In genomic region chr15:68404056-68404798, GRCh38 we compare ENCODE assay signal across 24 cellular contexts. TPM values are rescaled to one million over a fixed set of nuclear protein-coding genes. Genes with fewer than 3 reads are reported as not detected.
DNase-seq lines count a peak whose midpoint lies in the region; ATAC-seq, FAIRE-seq and TF ChIP-seq lines count a peak whose summit lies in the region.
"Had no signal": no experiment of that assay in that cellular context is flagged by ENCODE, and none has a peak within 500 bp of the region (broad histone marks: within the 10 kb centered on the region; RNA-seq: fewer than 3 reads in every experiment).

No MANE protein-coding gene starts in this region.

- CTCF ChIA-PET in K562 (lab: Yijun Ruan, JAX; ENCODE audit: low intra/inter-chr PET ratio), result no interaction called here

- no peaks in the 10 kb centered on the region for H3K9me1 ChIP-seq in K562 (ENCODE audit: control insufficient read depth, insufficient read depth, low read length)

- POLR2A ChIA-PET in K562 (lab: Yijun Ruan, JAX), result no interaction called here

- in situ Hi-C loops in K562 (cut with MboI), result loop anchor here (5.0 kb wide), 1 partner anchor 743 kb away; no protein-coding TSS in a partner anchor

- no peaks in the 10 kb centered on the region for H4K20me1 ChIP-seq in K562 (replicated peaks; ENCODE audit: control insufficient read depth, insufficient read depth, low read length)

- intact Hi-C loops in K562 (cut with micrococcal nuclease), result no loop called here
- intact Hi-C loops in tibial artery (cut with DNase I; ENCODE audit: low total_unique reads), result no loop called here

- no peak overlapping the region for H3K27ac ChIP-seq in K562 (ENCODE audit: extremely low read depth, low read depth, low read length)
- peak overlapping the region; percentile 0 to 8 for H3K27ac ChIP-seq in tibial artery
- H3K27ac ChIP-seq: body of pancreas, lower lobe of right lung had no signal

- H3K4me3 ChIP-seq in K562, result no peak overlapping the region
- H3K4me3 ChIP-seq in tibial artery, result no peak overlapping the region
- H3K4me3 ChIP-seq: body of pancreas, lower lobe of right lung had no signal

- DNase-seq in HTR-8/SVneo (ENCODE audit: insufficient read length, low spot score) (no peak), K562 (ENCODE audit: extremely low read depth in 1 of 4, low spot score in 3 of 4) (no peak), mesenteric fat pad (ENCODE audit: low spot score) (peak; percentile 37), tibial artery (peak; percentile 16 to 55), NAMALWA (ENCODE audit: low spot score) (no peak), GM19240 (ENCODE audit: insufficient read length, low spot score) (no peak)
- DNase-seq in activated CD4-positive, alpha-beta T cell treated with anti-CD3 and anti-CD28 coated beads for 1 hour, result no peak
- DNase-seq: activated CD8-positive, alpha-beta T cell treated with anti-CD3 and anti-CD28 coated beads for 36 hours; activated naive CD4-positive, alpha-beta T cell treated with Interleukin-2 at 50 U/mL for 16 hours; activated T-cell treated with anti-CD3 and anti-CD28 coated beads, Interleukin-2, amount 50 U/mL, for 1 hour; body of pancreas; C1 segment of cervical spinal cord; effector CD4-positive, alpha-beta T cell; Kasumi-1; lower lobe of right lung; MV-4-11; NCI-H510A; RPMI8226 had no signal

- no peak for ATAC-seq in K562
- ATAC-seq: activated CD4-positive, CD25-positive, alpha-beta regulatory T cell treated with anti-CD3 and anti-CD28 coated beads, Interleukin-2, amount 50 U/mL, for 24 hours; activated CD8-positive, alpha-beta T cell treated with anti-CD3 and anti-CD28 coated beads for 36 hours; body of pancreas; lower lobe of right lung; sciatic nerve; T-cell had no signal

- H3K4me1 ChIP-seq in K562 (replicated peaks in 1 of 2; ENCODE audit: control insufficient read depth in 2 of 2, insufficient read depth in 2 of 2, low read length in 2 of 2) (peaks cover 0 to 4% of the 10 kb centered on the region in 2 experiments; a peak in 2 of 5 replicates), tibial artery (peaks cover 0 to 32% (median 11%) of the 10 kb centered on the region in 4 donors)
- H3K4me1 ChIP-seq: body of pancreas, lower lobe of right lung had no signal

- no TSS peak for BruUV-seq in K562 (replicated peaks; lab: Mats Ljungman, UMichigan)

- no peaks in the 10 kb centered on the region for H3K79me2 ChIP-seq in K562 (ENCODE audit: control insufficient read depth, insufficient read depth, low read length)

- no peak overlapping the region for H3K9ac ChIP-seq in K562 (ENCODE audit: insufficient read depth in 1 of 2, low read depth in 2 of 2, low read length in 2 of 2)

- TF ChIP-seq CTCF in K562 (IDR thresholded peaks at IDR 0.05 in 2 of 3, conservative IDR thresholded peaks at IDR 0.05 in 1 of 3; ENCODE audit: insufficient read depth in 2 of 3, low read depth in 1 of 3, low read length in 3 of 3) (no peak), tibial artery (IDR thresholded peaks at IDR 0.05) (no peak)

- no peak overlapping the region for H2AFZ ChIP-seq in K562 (ENCODE audit: low read depth, low read length)

- H3K36me3 ChIP-seq in K562 (ENCODE audit: control insufficient read depth, insufficient read depth, low read length), result no peaks in the 10 kb centered on the region
- H3K36me3 ChIP-seq in tibial artery, result peaks cover 0 to 16% (median 7%) of the 10 kb centered on the region in 3 donors
- H3K36me3 ChIP-seq: lower lobe of right lung had no signal

- H3K27me3 ChIP-seq in K562 (ENCODE audit: control insufficient read depth in 2 of 2, insufficient read depth in 2 of 2, low read length in 2 of 2) (peaks cover 3 to 23% of the 10 kb centered on the region in 2 experiments; a peak in 4 of 5 replicates), tibial artery (no peaks in the 10 kb centered on the region)
- H3K27me3 ChIP-seq: body of pancreas had no signal

- no peak for TF ChIP-seq POLR2A in K562 (conservative IDR thresholded peaks at IDR 0.05)

- no peak overlapping the region for H3K4me2 ChIP-seq in K562 (ENCODE audit: insufficient read depth, low read length)

- WGBS in K562 (ENCODE audit: insufficient coverage, low coverage, missing lambda C conversion rate), result 4% methylated on average over 12 of the region's 12 CpGs

- H3K9me3 ChIP-seq in K562 (replicated peaks; ENCODE audit: control insufficient read depth, insufficient read depth, low read depth, low read length), result no peaks in the 10 kb centered on the region
- no peaks in the 10 kb centered on the region for H3K9me3 ChIP-seq in tibial artery
- H3K9me3 ChIP-seq: body of pancreas, Caco-2, lower lobe of right lung had no signal

- TF ChIP-seq RAD21 in K562 (CRISPR knock-in tag; conservative IDR thresholded peaks at IDR 0.05 in 1 of 2, IDR thresholded peaks at IDR 0.05 in 1 of 2), result no peak

- TF ChIP-seq EP300 in K562 (IDR thresholded peaks at IDR 0.05; ENCODE audit: low read length), result no peak

- FAIRE-seq in HTR-8/SVneo (lab: Jason Lieb, UNC) (peak; percentile 48), K562 (lab: Jason Lieb, UNC) (no peak)
- FAIRE-seq: islet of Langerhans had no signal

TF ChIP-seq in K562, 482 proteins besides CTCF, POLR2A, EP300 and RAD21:
- TF ChIP-seq ZFP36 (IDR thresholded peaks at IDR 0.05; ENCODE audit: low read depth, low read length, partially characterized antibody) (peak; percentile 52), BCOR (IDR thresholded peaks at IDR 0.05) (peak; percentile 35; the same call in 1 of the 2 replicates), CHD2 (IDR thresholded peaks at IDR 0.05; ENCODE audit: low read depth, low read length) (no peak), ZNF239 (CRISPR knock-in tag; IDR thresholded peaks at IDR 0.05) (no peak), NRF1 (conservative IDR thresholded peaks at IDR 0.05 in 1 of 2, IDR thresholded peaks at IDR 0.05 in 1 of 2) (no peak), RBM25 (IDR thresholded peaks at IDR 0.05; ENCODE audit: low read depth, low read length, severe bottlenecking) (peak; percentile 59)

RNA-seq across cellular contexts. Expression of gene ITGA11, which starts 27.7 kb away (rescaled TPM):
- total RNA-seq in K562 (2011; cell fraction: chromatin; rRNA removed; ENCODE audit: low replicate concordance), result not detected in 2 replicates
- total RNA-seq in K562 (2011; cell fraction: nucleolus; rRNA removed), result not detected in 2 replicates
- total RNA-seq in K562 (2011; cell fraction: nucleoplasm; rRNA removed), result not detected in 2 replicates
- total RNA-seq in K562 (2014; rRNA removed) (not detected in 2 replicates), K562 (2014; rRNA removed; fragmentation: Illumina TruSeq; extraction: Trizol) (not detected in 2 replicates), K562 (2015; rRNA removed; fragmentation: Illumina TruSeq; extraction: Trizol) (not detected in 2 replicates), K562 (2021) (not detected in 2 replicates), mesenteric fat pad (4.5 TPM)
- polyA plus RNA-seq in K562 (2011; rRNA removed) (not detected in 2 replicates), K562 (2014; fragmentation: Illumina TruSeq; extraction: Trizol) (not detected in 2 replicates), K562 (2014; fragmentation: Nextera tagmentation; extraction: Ambion mirVana) (under 1 TPM in 1 of 2 experiments, not detected in 1; 0.01 TPM), K562 (2014; rRNA removed) (not detected in 2 replicates)
- polyA plus RNA-seq in K562 (2011; cell fraction: cytosol; rRNA removed), result not detected in 2 replicates
- polyA plus RNA-seq in K562 (2011; cell fraction: nucleus; rRNA removed), result not detected in 2 replicates
- 0.01 TPM in 2 replicates for polyA plus RNA-seq in K562 (2012)
- polyA minus RNA-seq in K562 (2011; rRNA and poly(A)+ RNA removed), result not detected in 2 replicates
- polyA minus RNA-seq in K562 (2011; cell fraction: cytosol; rRNA and poly(A)+ RNA removed), result not detected in 2 replicates
- not detected in 2 replicates for polyA minus RNA-seq in K562 (2011; cell fraction: nucleus; rRNA and poly(A)+ RNA removed)
- total RNA-seq: SK-MEL-5 had no signal

Comparison
In these comparisons a context has a peak if more than half of its experiments do, and no peak if none do; other contexts are left out.
1. DNase-seq: peak in mesenteric fat pad (single experiment) and tibial artery (2 of 2); none in HTR-8/SVneo (single experiment), K562 (0 of 4), NAMALWA (single experiment), GM19240 (single experiment) and activated CD4-positive, alpha-beta T cell treated with anti-CD3 and anti-CD28 coated beads for 1 hour (single experiment).